14 cellular contexts compared by ENCODE assay signal in the genomic region with DNA sequence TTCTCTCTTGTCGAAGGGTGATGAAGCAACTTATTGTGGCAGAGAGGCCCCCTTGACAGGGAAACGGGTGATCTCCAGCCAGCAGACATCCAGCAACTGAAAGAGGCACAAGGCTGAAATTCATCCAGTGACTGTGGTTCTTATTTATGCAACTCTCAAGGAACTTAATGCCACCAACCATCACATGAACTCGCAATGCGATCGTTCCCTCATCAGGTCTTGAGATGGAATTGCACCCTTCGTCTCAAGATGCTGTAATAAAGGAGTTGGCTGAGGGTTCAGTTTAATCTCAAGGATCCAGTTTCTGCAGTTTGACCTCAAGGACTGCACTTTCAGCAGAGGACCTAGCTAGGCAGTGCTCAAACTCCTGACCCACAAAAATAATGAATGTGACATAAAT.
"Had no signal": no experiment of that assay in that cellular context is flagged by ENCODE, and none has a peak within 500 bp of the region (broad histone marks: within the 10 kb centered on the region; RNA-seq: fewer than 3 reads in every experiment).

No MANE protein-coding gene starts in this region.

- H3K4me3 Mint-ChIP-seq: activated CD4-positive, alpha-beta memory T cell treated with anti-CD3 and anti-CD28 coated beads for 36 hours; activated naive CD8-positive, alpha-beta T cell treated with anti-CD3 and anti-CD28 coated beads, Interleukin-2, amount 10 ng/mL, durations not matched to agents 7 days and 5 days had no signal

- FAIRE-seq: bronchial epithelial cell, endometrium, keratinocyte, urothelium cell line had no signal

- H3K36me3 Mint-ChIP-seq: activated CD4-positive, alpha-beta memory T cell treated with anti-CD3 and anti-CD28 coated beads for 36 hours; activated naive CD8-positive, alpha-beta T cell treated with anti-CD3 and anti-CD28 coated beads, Interleukin-2, amount 10 ng/mL, durations not matched to agents 7 days and 5 days had no signal

- H3K4me1 ChIP-seq: parathyroid adenoma, stomach had no signal

- H3K9ac ChIP-seq: parathyroid adenoma had no signal

- H3K4me1 Mint-ChIP-seq: activated naive CD8-positive, alpha-beta T cell treated with anti-CD3 and anti-CD28 coated beads, Interleukin-2, amount 10 ng/mL, durations not matched to agents 7 days and 5 days had no signal

- ATAC-seq: activated CD4-positive, CD25-positive, alpha-beta regulatory T cell treated with anti-CD3 and anti-CD28 coated beads, Interleukin-2, amount 50 U/mL, for 24 hours; esophagus mucosa had no signal

- H3K27ac ChIP-seq: parathyroid adenoma, stomach had no signal

- H3K4me3 ChIP-seq: stomach had no signal

- H3K27me3 Mint-ChIP-seq: activated CD4-positive, alpha-beta memory T cell treated with anti-CD3 and anti-CD28 coated beads for 36 hours; activated naive CD8-positive, alpha-beta T cell treated with anti-CD3 and anti-CD28 coated beads, Interleukin-2, amount 10 ng/mL, durations not matched to agents 7 days and 5 days had no signal

- H3K27ac Mint-ChIP-seq: activated CD4-positive, alpha-beta memory T cell treated with anti-CD3 and anti-CD28 coated beads for 36 hours; activated naive CD8-positive, alpha-beta T cell treated with anti-CD3 and anti-CD28 coated beads, Interleukin-2, amount 10 ng/mL, durations not matched to agents 7 days and 5 days had no signal

- H3K27me3 ChIP-seq: stomach had no signal

- DNase-seq: activated CD4-positive, alpha-beta memory T cell treated with anti-CD3 and anti-CD28 coated beads for 36 hours; activated gamma-delta T cell; activated naive CD8-positive, alpha-beta T cell treated with anti-CD3 and anti-CD28 coated beads, Interleukin-2, amount 10 ng/mL, durations not matched to agents 7 days and 5 days; activated T-cell treated with anti-CD3 and anti-CD28 coated beads, Interleukin-2, amount 50 U/mL, for 48 hours; anterior cingulate cortex; stomach; T-helper 2 cell had no signal

- H3K36me3 ChIP-seq: stomach had no signal
